25 cellular contexts compared by ENCODE assay signal in the genomic region with DNA sequence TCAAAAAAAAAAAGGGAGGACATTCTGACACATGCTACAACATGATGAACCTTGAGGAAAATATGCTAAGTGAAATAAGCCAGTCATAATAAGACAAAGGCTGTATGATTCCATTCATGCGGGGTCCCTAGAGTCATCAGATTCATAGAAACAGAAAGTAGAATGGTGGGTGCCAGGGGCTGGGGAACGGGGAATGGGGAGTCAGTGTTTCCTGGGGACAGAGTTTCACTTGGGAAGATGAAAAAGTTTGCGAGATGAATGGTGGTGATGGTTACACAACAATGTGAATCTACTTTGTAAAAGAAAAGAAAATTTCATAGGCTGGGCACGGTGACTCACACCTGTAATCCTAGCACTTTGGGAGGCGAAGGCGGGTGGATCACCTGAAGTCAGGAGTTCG. TPM values are rescaled to one million over a fixed set of nuclear protein-coding genes. Genes with fewer than 3 reads are reported as not detected.
DNase-seq lines count a peak whose midpoint lies in the region; ATAC-seq lines count a peak whose summit lies in the region.
"Had no signal": no experiment of that assay in that cellular context is flagged by ENCODE, and none has a peak within 500 bp of the region (broad histone marks: within the 10 kb centered on the region; RNA-seq: fewer than 3 reads in every experiment).

No MANE protein-coding gene starts in this region.

- no peak overlapping the region for H3K4me3 Mint-ChIP-seq in activated CD4-positive, alpha-beta memory T cell treated with anti-CD3 and anti-CD28 coated beads for 36 hours
- H3K4me3 Mint-ChIP-seq in activated CD4-positive, alpha-beta memory T cell treated with anti-CD3 and anti-CD28 coated beads, Interleukin-2, amount 10 ng/mL, durations not matched to agents 7 days and 5 days, result no peak overlapping the region
- no peak overlapping the region for H3K4me3 Mint-ChIP-seq in dendritic cell treated with granulocyte-macrophage colony-stimulating factor and Interleukin-4, amounts not matched to agents 40 ng/mL and 50 ng/mL, for 4 days
- H3K4me3 Mint-ChIP-seq: CD4-positive, alpha-beta memory T cell; natural killer cell treated with Interleukin-12 subunit alpha and Interleukin-12 subunit beta and Interleukin-15 and Interleukin-18, amount 100 ng/mL, for 72 hours had no signal

- no peaks in the 10 kb centered on the region for H3K9me3 Mint-ChIP-seq in activated CD4-positive, alpha-beta memory T cell treated with anti-CD3 and anti-CD28 coated beads for 36 hours
- H3K9me3 Mint-ChIP-seq in activated CD4-positive, alpha-beta memory T cell treated with anti-CD3 and anti-CD28 coated beads, Interleukin-2, amount 10 ng/mL, durations not matched to agents 7 days and 5 days, result no peaks in the 10 kb centered on the region
- H3K9me3 Mint-ChIP-seq in dendritic cell treated with granulocyte-macrophage colony-stimulating factor and Interleukin-4, amounts not matched to agents 40 ng/mL and 50 ng/mL, for 4 days, result no peaks in the 10 kb centered on the region
- H3K9me3 Mint-ChIP-seq: natural killer cell treated with Interleukin-12 subunit alpha and Interleukin-12 subunit beta and Interleukin-15 and Interleukin-18, amount 100 ng/mL, for 72 hours had no signal

- DNase-seq in activated CD4-positive, alpha-beta memory T cell treated with anti-CD3 and anti-CD28 coated beads for 36 hours, result peak; percentile 76
- no peak for DNase-seq in activated CD4-positive, alpha-beta memory T cell treated with anti-CD3 and anti-CD28 coated beads, Interleukin-2, amount 10 ng/mL, durations not matched to agents 7 days and 5 days
- DNase-seq in activated T-cell treated with anti-CD3 and anti-CD28 coated beads, Interleukin-2, amount 50 U/mL, for 48 hours, result peak; percentile 47
- peak; percentile 56 for DNase-seq in stimulated activated CD8-positive, alpha-beta memory T cell treated with anti-CD3 and anti-CD28 coated beads, Interleukin-4, amount 100 ng/mL, for 48 hours
- no peak for DNase-seq in hypothalamus (lab: John Stamatoyannopoulos, UW)
- DNase-seq in HK-2 (ENCODE audit: unreplicated experiment), result no peak
- DNase-seq: amniotic stem cell; CD4-positive, alpha-beta memory T cell; effector CD4-positive, alpha-beta T cell; islet precursor cell; mucosa of descending colon; NCI-H1105 treated with DMSO at 0.1 percent for 48 hours; NCI-H2029 treated with DMSO at 0.1 percent for 48 hours; NCI-H526 treated with DMSO at 0.1 percent for 48 hours; stomach; thyroid gland had no signal

- POLR2A ChIA-PET in activated CD4-positive, alpha-beta memory T cell treated with anti-CD3 and anti-CD28 coated beads for 36 hours (lab: Charles Lee), result interaction anchor here (0.7 kb wide), 1 partner anchor 315 kb away, joined by 4 read pairs; no protein-coding TSS in a partner anchor
- POLR2A ChIA-PET in activated CD4-positive, alpha-beta memory T cell treated with anti-CD3 and anti-CD28 coated beads, Interleukin-2, amount 10 ng/mL, durations not matched to agents 7 days and 5 days (lab: Charles Lee), result no interaction called here

- H3K36me3 Mint-ChIP-seq in activated CD4-positive, alpha-beta memory T cell treated with anti-CD3 and anti-CD28 coated beads for 36 hours, result no peaks in the 10 kb centered on the region
- no peaks in the 10 kb centered on the region for H3K36me3 Mint-ChIP-seq in activated CD4-positive, alpha-beta memory T cell treated with anti-CD3 and anti-CD28 coated beads, Interleukin-2, amount 10 ng/mL, durations not matched to agents 7 days and 5 days (ENCODE audit: low read depth)
- peaks cover 77% of the 10 kb centered on the region for H3K36me3 Mint-ChIP-seq in dendritic cell treated with granulocyte-macrophage colony-stimulating factor and Interleukin-4, amounts not matched to agents 40 ng/mL and 50 ng/mL, for 4 days (ENCODE audit: low read depth)
- H3K36me3 Mint-ChIP-seq: CD4-positive, alpha-beta memory T cell; natural killer cell treated with Interleukin-12 subunit alpha and Interleukin-12 subunit beta and Interleukin-15 and Interleukin-18, amount 100 ng/mL, for 72 hours had no signal

- no peak for ATAC-seq in GM21717 (IDR thresholded peaks at IDR 0.05; ENCODE audit: unreplicated experiment)
- ATAC-seq: mucosa of descending colon; natural killer cell treated with Interleukin-12 subunit alpha and Interleukin-12 subunit beta and Interleukin-15 and Interleukin-18, amount 100 ng/mL, for 72 hours had no signal

- CTCF ChIA-PET in activated CD4-positive, alpha-beta memory T cell treated with anti-CD3 and anti-CD28 coated beads for 36 hours (lab: Charles Lee), result no interaction called here
- CTCF ChIA-PET in activated CD4-positive, alpha-beta memory T cell treated with anti-CD3 and anti-CD28 coated beads, Interleukin-2, amount 10 ng/mL, durations not matched to agents 7 days and 5 days (lab: Charles Lee), result interaction anchor here (0.6 kb wide), 1 partner anchor 170 kb away, joined by 3 read pairs; no protein-coding TSS in a partner anchor

- peak overlapping the region; percentile 54 for H3K27ac Mint-ChIP-seq in activated CD4-positive, alpha-beta memory T cell treated with anti-CD3 and anti-CD28 coated beads for 36 hours
- no peak overlapping the region for H3K27ac Mint-ChIP-seq in activated CD4-positive, alpha-beta memory T cell treated with anti-CD3 and anti-CD28 coated beads, Interleukin-2, amount 10 ng/mL, durations not matched to agents 7 days and 5 days
- peak overlapping the region; percentile 87 for H3K27ac Mint-ChIP-seq in dendritic cell treated with granulocyte-macrophage colony-stimulating factor and Interleukin-4, amounts not matched to agents 40 ng/mL and 50 ng/mL, for 4 days
- H3K27ac Mint-ChIP-seq: CD4-positive, alpha-beta memory T cell; natural killer cell treated with Interleukin-12 subunit alpha and Interleukin-12 subunit beta and Interleukin-15 and Interleukin-18, amount 100 ng/mL, for 72 hours had no signal

- peaks cover 46% of the 10 kb centered on the region for H3K27me3 Mint-ChIP-seq in activated CD4-positive, alpha-beta memory T cell treated with anti-CD3 and anti-CD28 coated beads for 36 hours
- peaks cover 26% of the 10 kb centered on the region for H3K27me3 Mint-ChIP-seq in activated CD4-positive, alpha-beta memory T cell treated with anti-CD3 and anti-CD28 coated beads, Interleukin-2, amount 10 ng/mL, durations not matched to agents 7 days and 5 days
- H3K27me3 Mint-ChIP-seq in dendritic cell treated with granulocyte-macrophage colony-stimulating factor and Interleukin-4, amounts not matched to agents 40 ng/mL and 50 ng/mL, for 4 days, result no peaks in the 10 kb centered on the region

- intact Hi-C loops in activated CD4-positive, alpha-beta memory T cell treated with anti-CD3 and anti-CD28 coated beads for 36 hours (cut with micrococcal nuclease), result loop anchor here (1.0 kb wide), 3 partner anchors 13 to 39 kb away; no protein-coding TSS in a partner anchor
- intact Hi-C loops in dendritic cell treated with granulocyte-macrophage colony-stimulating factor and Interleukin-4, amounts not matched to agents 40 ng/mL and 50 ng/mL, for 4 days (cut with micrococcal nuclease), result no loop called here

- H3K4me1 Mint-ChIP-seq in activated CD4-positive, alpha-beta memory T cell treated with anti-CD3 and anti-CD28 coated beads for 36 hours (ENCODE audit: low read depth), result peaks cover 11% of the 10 kb centered on the region
- H3K4me1 Mint-ChIP-seq in activated CD4-positive, alpha-beta memory T cell treated with anti-CD3 and anti-CD28 coated beads, Interleukin-2, amount 10 ng/mL, durations not matched to agents 7 days and 5 days, result no peaks in the 10 kb centered on the region
- H3K4me1 Mint-ChIP-seq in dendritic cell treated with granulocyte-macrophage colony-stimulating factor and Interleukin-4, amounts not matched to agents 40 ng/mL and 50 ng/mL, for 4 days (ENCODE audit: low read depth), result peaks cover 93% of the 10 kb centered on the region

RNA-seq across cellular contexts. Expression of gene CLEC4G, which starts 6.1 kb away (rescaled TPM):
- not detected for total RNA-seq in activated CD4-positive, alpha-beta memory T cell treated with anti-CD3 and anti-CD28 coated beads for 36 hours
- total RNA-seq in activated CD4-positive, alpha-beta memory T cell treated with anti-CD3 and anti-CD28 coated beads, Interleukin-2, amount 10 ng/mL, durations not matched to agents 7 days and 5 days, result not detected
- total RNA-seq: A673; activated CD8-positive, alpha-beta memory T cell treated with anti-CD3 and anti-CD28 coated beads for 36 hours; CD4-positive, alpha-beta memory T cell; Daoy; HT1080; natural killer cell treated with Interleukin-12 subunit alpha and Interleukin-12 subunit beta and Interleukin-15 and Interleukin-18, amount 100 ng/mL, for 72 hours; pulmonary artery endothelial cell had no signal

RNA-seq across cellular contexts. Expression of gene CD209, which starts 9.3 kb away (rescaled TPM):
- not detected for total RNA-seq in activated CD4-positive, alpha-beta memory T cell treated with anti-CD3 and anti-CD28 coated beads for 36 hours
- total RNA-seq in activated CD4-positive, alpha-beta memory T cell treated with anti-CD3 and anti-CD28 coated beads, Interleukin-2, amount 10 ng/mL, durations not matched to agents 7 days and 5 days, result not detected
- total RNA-seq: A673; activated CD8-positive, alpha-beta memory T cell treated with anti-CD3 and anti-CD28 coated beads for 36 hours; Daoy; HT1080; natural killer cell treated with Interleukin-12 subunit alpha and Interleukin-12 subunit beta and Interleukin-15 and Interleukin-18, amount 100 ng/mL, for 72 hours; pulmonary artery endothelial cell had no signal

RNA-seq across cellular contexts. Expression of gene CLEC4M, which starts 25.0 kb away (rescaled TPM):
- total RNA-seq in activated CD4-positive, alpha-beta memory T cell treated with anti-CD3 and anti-CD28 coated beads for 36 hours, result not detected
- total RNA-seq in activated CD4-positive, alpha-beta memory T cell treated with anti-CD3 and anti-CD28 coated beads, Interleukin-2, amount 10 ng/mL, durations not matched to agents 7 days and 5 days, result not detected
- total RNA-seq: A673; activated CD8-positive, alpha-beta memory T cell treated with anti-CD3 and anti-CD28 coated beads for 36 hours; CD4-positive, alpha-beta memory T cell; Daoy; HT1080; lower leg skin; mucosa of descending colon; natural killer cell treated with Interleukin-12 subunit alpha and Interleukin-12 subunit beta and Interleukin-15 and Interleukin-18, amount 100 ng/mL, for 72 hours had no signal

RNA-seq across cellular contexts. Expression of gene FCER2, which starts 36.1 kb away (rescaled TPM):
- total RNA-seq in activated CD4-positive, alpha-beta memory T cell treated with anti-CD3 and anti-CD28 coated beads for 36 hours, result 1 to 10 TPM; 3.5 to 4.1 TPM
- total RNA-seq in activated CD4-positive, alpha-beta memory T cell treated with anti-CD3 and anti-CD28 coated beads, Interleukin-2, amount 10 ng/mL, durations not matched to agents 7 days and 5 days, result under 1 TPM; 0.60 to 0.95 TPM
- total RNA-seq: A673; CD4-positive, alpha-beta memory T cell; Daoy; HT1080; lower leg skin; pulmonary artery endothelial cell; thyroid gland had no signal

RNA-seq across cellular contexts. Expression of gene TRAPPC5, which starts 57.4 kb away (rescaled TPM):
- total RNA-seq in activated CD4-positive, alpha-beta memory T cell treated with anti-CD3 and anti-CD28 coated beads for 36 hours, result 10 to 100 TPM; 77.5 to 88.2 TPM
- total RNA-seq in activated CD4-positive, alpha-beta memory T cell treated with anti-CD3 and anti-CD28 coated beads, Interleukin-2, amount 10 ng/mL, durations not matched to agents 7 days and 5 days, result 10 to 100 TPM; 92.5 to 94.7 TPM

Comparison
In these comparisons a context has a peak if more than half of its experiments do, and no peak if none do; other contexts are left out.
1. DNase-seq: peak in activated CD4-positive, alpha-beta memory T cell treated with anti-CD3 and anti-CD28 coated beads for 36 hours (single experiment), activated T-cell treated with anti-CD3 and anti-CD28 coated beads, Interleukin-2, amount 50 U/mL, for 48 hours (2 of 2) and stimulated activated CD8-positive, alpha-beta memory T cell treated with anti-CD3 and anti-CD28 coated beads, Interleukin-4, amount 100 ng/mL, for 48 hours (single experiment); none in activated CD4-positive, alpha-beta memory T cell treated with anti-CD3 and anti-CD28 coated beads, Interleukin-2, amount 10 ng/mL, durations not matched to agents 7 days and 5 days (single experiment), hypothalamus (0 of 51) and HK-2 (single experiment).